ENCODE assay signal across 2 cellular contexts in the genomic region with DNA sequence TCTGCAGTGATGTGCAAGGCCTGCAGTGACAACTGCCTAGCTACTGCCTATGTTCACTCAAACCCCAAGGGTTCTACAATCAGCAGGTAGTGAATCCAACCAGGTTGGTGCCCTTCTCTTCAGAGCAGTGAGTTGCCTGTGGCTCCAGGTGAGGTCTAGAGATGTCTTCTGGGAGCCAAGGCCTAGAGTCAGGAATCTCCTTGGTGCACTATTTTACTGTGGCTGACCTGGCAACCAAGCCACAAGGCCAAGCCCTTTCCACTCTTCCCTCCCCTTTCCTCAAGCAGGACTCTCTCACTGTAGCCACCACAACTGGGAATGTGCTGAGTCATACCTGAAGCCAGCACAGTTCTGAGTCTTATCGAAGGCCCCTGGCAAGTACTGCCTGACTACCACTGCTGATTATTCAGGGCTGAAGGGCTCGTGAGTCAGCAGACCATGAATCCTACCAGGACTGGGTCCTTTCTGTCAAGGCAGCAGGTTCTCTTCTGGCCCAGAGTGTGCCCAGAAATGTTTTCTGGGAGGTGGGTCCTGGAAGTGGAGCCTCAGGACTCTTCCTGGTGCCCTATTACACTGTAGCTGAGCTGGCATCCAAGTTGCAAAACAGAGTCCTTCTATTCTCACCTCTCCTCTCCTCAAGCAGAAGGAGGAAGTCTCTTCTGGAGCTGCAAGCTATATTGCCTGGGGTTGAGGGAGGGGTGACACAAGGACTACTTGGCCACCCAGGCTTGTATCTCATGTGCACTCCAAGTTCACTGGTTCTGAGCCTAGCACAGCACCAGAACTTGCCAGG.
TF ChIP-seq lines count a peak whose summit lies in the region.

No MANE protein-coding gene starts in this region.

TF ChIP-seq in A549, 52 proteins besides CTCF, POLR2A, EP300 and RAD21 (continued from another document):
- TF ChIP-seq FOSL2 (IDR thresholded peaks at IDR 0.05) (peak; percentile 18; the same call in 1 of the 2 replicates), FOSL2 (CRISPR knock-in tag; IDR thresholded peaks at IDR 0.05) (peak; percentile 62), TP53 (CRISPR knock-in tag; IDR thresholded peaks at IDR 0.05) (no peak), HDAC2 (IDR thresholded peaks at IDR 0.05) (no peak), CBX2 (IDR thresholded peaks at IDR 0.05; ENCODE audit: borderline replicate concordance, low read depth) (no peak), ZSCAN20 (CRISPR knock-in tag; IDR thresholded peaks at IDR 0.05) (no peak), ZFP36 (IDR thresholded peaks at IDR 0.05; ENCODE audit: borderline replicate concordance, partially characterized antibody) (no peak), CHD4 (IDR thresholded peaks at IDR 0.05; ENCODE audit: borderline replicate concordance) (no peak), KDM1A (IDR thresholded peaks at IDR 0.05; ENCODE audit: low read depth) (no peak), CHD2 (IDR thresholded peaks at IDR 0.05; ENCODE audit: low read length, partially characterized antibody) (no peak), RCOR1 (IDR thresholded peaks at IDR 0.05; ENCODE audit: low read depth, low read length) (no peak), CBX8 (IDR thresholded peaks at IDR 0.05) (no peak), MAZ (IDR thresholded peaks at IDR 0.05; ENCODE audit: borderline replicate concordance, low read depth, low read length) (no peak), GATA3 (IDR thresholded peaks at IDR 0.05; ENCODE audit: borderline replicate concordance) (no peak), NFE2L2 (conservative IDR thresholded peaks at IDR 0.05; ENCODE audit: low read length) (peak; percentile 98), HOXB13 (CRISPR knock-in tag; IDR thresholded peaks at IDR 0.05; ENCODE audit: low read depth) (peak; percentile 47; the same call in 1 of the 2 replicates), SMC3 (IDR thresholded peaks at IDR 0.05) (no peak), NR3C1 (IDR thresholded peaks at IDR 0.05) (no peak), ZC3H11A (IDR thresholded peaks at IDR 0.05) (no peak), FOXS1 (CRISPR knock-in tag; IDR thresholded peaks at IDR 0.05) (no peak), RARB (CRISPR knock-in tag; IDR thresholded peaks at IDR 0.05) (no peak), BHLHE40 (IDR thresholded peaks at IDR 0.05; ENCODE audit: low read depth, low read length) (no peak), CEBPB (IDR thresholded peaks at IDR 0.05) (no peak), TFCP2L1 (CRISPR knock-in tag; IDR thresholded peaks at IDR 0.05) (no peak), HOXB5 (CRISPR knock-in tag; IDR thresholded peaks at IDR 0.05) (no peak), ESRRA (IDR thresholded peaks at IDR 0.05; ENCODE audit: borderline replicate concordance, low read length) (no peak)
- TF ChIP-seq, protein P1, sequence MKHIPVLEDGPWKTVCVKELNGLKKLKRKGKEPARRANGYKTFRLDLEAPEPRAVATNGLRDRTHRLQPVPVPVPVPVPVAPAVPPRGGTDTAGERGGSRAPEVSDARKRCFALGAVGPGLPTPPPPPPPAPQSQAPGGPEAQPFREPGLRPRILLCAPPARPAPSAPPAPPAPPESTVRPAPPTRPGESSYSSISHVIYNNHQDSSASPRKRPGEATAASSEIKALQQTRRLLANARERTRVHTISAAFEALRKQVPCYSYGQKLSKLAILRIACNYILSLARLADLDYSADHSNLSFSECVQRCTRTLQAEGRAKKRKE (CRISPR knock-in tag; IDR thresholded peaks at IDR 0.05; ENCODE audit: low read depth), result no peak
- TF ChIP-seq, protein P2, sequence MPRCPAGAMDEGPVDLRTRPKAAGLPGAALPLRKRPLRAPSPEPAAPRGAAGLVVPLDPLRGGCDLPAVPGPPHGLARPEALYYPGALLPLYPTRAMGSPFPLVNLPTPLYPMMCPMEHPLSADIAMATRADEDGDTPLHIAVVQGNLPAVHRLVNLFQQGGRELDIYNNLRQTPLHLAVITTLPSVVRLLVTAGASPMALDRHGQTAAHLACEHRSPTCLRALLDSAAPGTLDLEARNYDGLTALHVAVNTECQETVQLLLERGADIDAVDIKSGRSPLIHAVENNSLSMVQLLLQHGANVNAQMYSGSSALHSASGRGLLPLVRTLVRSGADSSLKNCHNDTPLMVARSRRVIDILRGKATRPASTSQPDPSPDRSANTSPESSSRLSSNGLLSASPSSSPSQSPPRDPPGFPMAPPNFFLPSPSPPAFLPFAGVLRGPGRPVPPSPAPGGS (IDR thresholded peaks at IDR 0.05), result no peak
- TF ChIP-seq, protein P3, sequence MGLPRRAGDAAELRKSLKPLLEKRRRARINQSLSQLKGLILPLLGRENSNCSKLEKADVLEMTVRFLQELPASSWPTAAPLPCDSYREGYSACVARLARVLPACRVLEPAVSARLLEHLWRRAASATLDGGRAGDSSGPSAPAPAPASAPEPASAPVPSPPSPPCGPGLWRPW (IDR thresholded peaks at IDR 0.05), result no peak
- TF ChIP-seq, protein P4, sequence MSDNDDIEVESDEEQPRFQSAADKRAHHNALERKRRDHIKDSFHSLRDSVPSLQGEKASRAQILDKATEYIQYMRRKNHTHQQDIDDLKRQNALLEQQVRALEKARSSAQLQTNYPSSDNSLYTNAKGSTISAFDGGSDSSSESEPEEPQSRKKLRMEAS (IDR thresholded peaks at IDR 0.05), result peak; percentile 68
TF ChIP-seq in A549: peak in this region for 6.

TF ChIP-seq in HCT116, 20 proteins besides CTCF, POLR2A, EP300 and RAD21 (continued from another document):
- TF ChIP-seq FOSL1 (IDR thresholded peaks at IDR 0.05; ENCODE audit: low read depth) (peak; percentile 70), EZH2 (IDR thresholded peaks at IDR 0.05) (no peak), ZNF274 (IDR thresholded peaks at IDR 0.05; ENCODE audit: low read depth, low read length) (no peak), EGR1 (IDR thresholded peaks at IDR 0.05; ENCODE audit: low read depth) (no peak), EZH2phosphoT487 (IDR thresholded peaks at IDR 0.05; ENCODE audit: borderline replicate concordance) (no peak)
- TF ChIP-seq, protein P4 (IDR thresholded peaks at IDR 0.05), result peak; percentile 73
